20 cellular contexts compared by ENCODE assay signal in the genomic region with DNA sequence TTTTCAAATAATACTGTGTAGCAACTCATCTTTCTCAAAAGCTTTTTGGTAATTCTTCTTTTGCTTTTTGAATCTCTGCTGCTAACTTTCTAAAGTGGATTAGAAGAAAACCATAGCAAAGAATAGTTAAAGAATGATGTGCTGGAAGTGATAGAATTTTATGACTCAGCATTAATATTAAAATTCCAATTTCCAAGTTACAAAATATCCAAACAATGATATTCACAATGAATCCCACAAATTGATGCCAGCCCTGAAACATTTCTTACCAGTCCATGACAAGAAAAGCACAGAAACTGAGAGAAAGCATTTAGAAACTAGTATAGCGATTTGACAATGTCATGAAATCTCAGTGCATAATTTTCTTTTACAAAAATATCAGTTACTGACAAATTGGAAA.
DNase-seq lines count a peak whose midpoint lies in the region; ATAC-seq and TF ChIP-seq lines count a peak whose summit lies in the region.
"Had no signal": no experiment of that assay in that cellular context is flagged by ENCODE, and none has a peak within 500 bp of the region (broad histone marks: within the 10 kb centered on the region; RNA-seq: fewer than 3 reads in every experiment).

No MANE protein-coding gene starts in this region.

- TF ChIP-seq EP300 in SK-N-SH (IDR thresholded peaks at IDR 0.05; ENCODE audit: borderline replicate concordance in 1 of 2, low read depth in 1 of 2, low read length in 1 of 2) = no peak

- ATAC-seq in SK-N-SH treated with all-trans-retinoic acid at 6 μM for 48 hours (no peak), RWPE2 (ENCODE audit: low read depth) (no peak), GM19023 (IDR thresholded peaks at IDR 0.05; ENCODE audit: unreplicated experiment) (no peak), HG03354 (IDR thresholded peaks at IDR 0.05; ENCODE audit: poor library complexity, severe bottlenecking, unreplicated experiment) (no peak)

- H3F3A ChIP-seq in SK-N-SH (replicated peaks; ENCODE audit: insufficient read depth) = peaks cover 15% of the 10 kb centered on the region

- H3K4me1 ChIP-seq in SK-N-SH (ENCODE audit: control insufficient read depth in 1 of 2, insufficient read depth in 2 of 2, low read depth in 1 of 2, low read length in 1 of 2) (peaks cover 35 to 48% of the 10 kb centered on the region in 2 experiments), RWPE2 (ENCODE audit: insufficient read depth, poor library complexity, severe bottlenecking) (peaks cover 29% of the 10 kb centered on the region)
- H3K4me1 ChIP-seq: Caco-2, Peyer's patch had no signal

- H3K36me3 ChIP-seq in SK-N-SH (replicated peaks in 1 of 2; ENCODE audit: control insufficient read depth in 1 of 2, insufficient read depth in 2 of 2, low read length in 1 of 2) (peaks cover 6 to 14% of the 10 kb centered on the region in 2 experiments), RWPE2 (ENCODE audit: low read depth) (no peaks in the 10 kb centered on the region)
- H3K36me3 ChIP-seq: HAP-1, Peyer's patch had no signal

- H3K27ac ChIP-seq in SK-N-SH (ENCODE audit: low read depth in 2 of 2, low read length in 1 of 2) (peak overlapping the region; percentile 71 to 85), RWPE2 (ENCODE audit: poor library complexity, severe bottlenecking) (peak overlapping the region; percentile 28)
- H3K27ac ChIP-seq: 22Rv1, Peyer's patch had no signal

- H3K4me3 ChIP-seq in SK-N-SH (ENCODE audit: low read depth in 2 of 2, low read length in 1 of 2) = no peak overlapping the region
- H3K4me3 ChIP-seq in RWPE2 (ENCODE audit: severe bottlenecking) = no peak overlapping the region
- H3K4me3 ChIP-seq in fibroblast of the aortic adventitia (ENCODE audit: low read depth, low read length) = no peak overlapping the region
- H3K4me3 ChIP-seq: HAP-1, Peyer's patch had no signal

- peaks cover 12% of the 10 kb centered on the region for H3K79me2 ChIP-seq in SK-N-SH (ENCODE audit: insufficient read depth)

- TF ChIP-seq RAD21 in SK-N-SH (IDR thresholded peaks at IDR 0.05; ENCODE audit: low read length) = no peak

- POLR2A ChIA-PET in SK-N-SH (lab: Yijun Ruan, JAX) = no interaction called here

- WGBS in SK-N-SH (ENCODE audit: low lambda C conversion rate) = 94% methylated on average over 1 of the region's 1 CpG

- H3K9me3 ChIP-seq in SK-N-SH = no peaks in the 10 kb centered on the region
- H3K9me3 ChIP-seq in RWPE2 (ENCODE audit: severe bottlenecking) = no peaks in the 10 kb centered on the region
- H3K9me3 ChIP-seq: Caco-2, HAP-1, Peyer's patch had no signal

- H3K27me3 ChIP-seq in SK-N-SH (ENCODE audit: insufficient read depth) (no peaks in the 10 kb centered on the region), RWPE2 (ENCODE audit: insufficient read depth, poor library complexity, severe bottlenecking) (no peaks in the 10 kb centered on the region)
- H3K27me3 ChIP-seq: Peyer's patch had no signal

- no peak overlapping the region for H2AFZ ChIP-seq in SK-N-SH (ENCODE audit: low read depth)

- H3K9me2 ChIP-seq in SK-N-SH = no peaks in the 10 kb centered on the region

- no peak overlapping the region for H3K9ac ChIP-seq in SK-N-SH

- no peak for TF ChIP-seq CTCF in SK-N-SH (IDR thresholded peaks at IDR 0.05)
- TF ChIP-seq CTCF in RWPE2 (IDR thresholded peaks at IDR 0.05; ENCODE audit: poor library complexity, severe bottlenecking) = no peak
- TF ChIP-seq CTCF in fibroblast of the aortic adventitia (IDR thresholded peaks at IDR 0.05; ENCODE audit: insufficient read depth, low read length) = no peak

- DNase-seq in SK-N-SH (no peak), RWPE2 (ENCODE audit: low spot score) (no peak), fibroblast of the aortic adventitia (ENCODE audit: low read depth) (peak; percentile 49), NCI-H446 treated with DMSO at 0.1 percent for 48 hours (lab: John Stamatoyannopoulos, UW) (no peak), NCI-H146 (lab: John Stamatoyannopoulos, UW) (no peak)
- DNase-seq: Caco-2, DMS53, KG1, MM.1S, NCI-H1105, NCI-H1930, NCI-H2171, NCI-H510A, Peyer's patch, SHP77 treated with DMSO at 0.1 percent for 48 hours had no signal

- CTCF ChIA-PET in SK-N-SH (lab: Yijun Ruan, JAX) = interaction anchor here (1.0 to 2.3 kb wide), 5 partner anchors 120 to 847 kb away, joined by 3 to 11 read pairs (median 5); no protein-coding TSS in a partner anchor

- H3K4me2 ChIP-seq in SK-N-SH = no peak overlapping the region

- H4K20me1 ChIP-seq in SK-N-SH (ENCODE audit: insufficient read depth) = no peaks in the 10 kb centered on the region

TF ChIP-seq in SK-N-SH, 30 proteins besides CTCF, POLR2A, EP300 and RAD21:
- TF ChIP-seq RFX5 (IDR thresholded peaks at IDR 0.05; ENCODE audit: low read length) = no peak
- peak; percentile 6; the same call in 1 of the 2 replicates for TF ChIP-seq FOSL2 (IDR thresholded peaks at IDR 0.05; ENCODE audit: borderline replicate concordance, low read depth)
- 0 out of 2 replicates have a peak, but pooled peaks have one; percentile 16 for TF ChIP-seq TCF12 (IDR thresholded peaks at IDR 0.05)
- no peak for TF ChIP-seq RCOR1 (IDR thresholded peaks at IDR 0.05; ENCODE audit: low read length)

TF ChIP-seq in SK-N-SH treated with all-trans-retinoic acid at 6 μM for 48 hours, 23 proteins besides CTCF, POLR2A, EP300 and RAD21:
- TF ChIP-seq ARNTL (CRISPR knock-in tag; IDR thresholded peaks at IDR 0.05; ENCODE audit: borderline replicate concordance, low read depth) (no peak), TOX (CRISPR knock-in tag; IDR thresholded peaks at IDR 0.05; ENCODE audit: borderline replicate concordance) (no peak), GLIS3 (CRISPR knock-in tag; IDR thresholded peaks at IDR 0.05) (no peak)
